ENCODE assay signal across 7 cellular contexts in genomic region chr5:73796164-73797141, GRCh38.
A peak's percentile ranks its signal among the peaks of the same experiment; 100 is the strongest.
DNase-seq lines count a peak whose midpoint lies in the region; ATAC-seq, FAIRE-seq and TF ChIP-seq lines count a peak whose summit lies in the region.

No MANE protein-coding gene starts in this region.

- H3K27me3 ChIP-seq in GM06990 (replicated peaks; ENCODE audit: control insufficient read depth, insufficient read depth, low read length) (no peaks in the 10 kb centered on the region), Panc1 (ENCODE audit: control insufficient read depth, insufficient read depth, low read length) (no peaks in the 10 kb centered on the region)

- in situ Hi-C loops in Panc1 (cut with HindIII; ENCODE audit: low pct_unique_long_range_greater_than_20kb, low sequenced_read_pairs): no loop called here

- intact Hi-C loops in Panc1 (cut with micrococcal nuclease; ENCODE audit: unreplicated experiment): no loop called here

- DNase-seq in GM06990 (ENCODE audit: extremely low read depth, insufficient read length): peak; percentile 22
- peak; percentile 33 for DNase-seq in H54 (ENCODE audit: insufficient read length, low spot score)
- DNase-seq in Panc1 (ENCODE audit: low read depth, low spot score): peak; percentile 82
- peak; percentile 54 for DNase-seq in foreskin melanocyte
- DNase-seq in HuH-7.5 (ENCODE audit: low spot score): no peak

- CTCF ChIA-PET in Panc1 (lab: Charles Lee): interaction anchor here (0.5 kb wide), 1 partner anchor 163 kb away, joined by 6 read pairs; no protein-coding TSS in a partner anchor

- ATAC-seq in Panc1 (peak; percentile 55; the same call in 1 of the 2 replicates), HG03520 (IDR thresholded peaks at IDR 0.05; ENCODE audit: unreplicated experiment) (no peak)
- ATAC-seq in stimulated activated memory B cell treated with anti-CD40 and anti-IgM and Interleukin-4, amounts not matched to agents 10 μg/mL and 1 μg/mL and 100 μg/mL, for 72 hours: peak; percentile 47

- no peak overlapping the region for H3K27ac Mint-ChIP-seq in stimulated activated memory B cell treated with anti-CD40 and anti-IgM and Interleukin-4, amounts not matched to agents 10 μg/mL and 1 μg/mL and 100 μg/mL, for 72 hours

- H3K36me3 ChIP-seq in GM06990 (ENCODE audit: control insufficient read depth, insufficient read depth, low read length) (no peaks in the 10 kb centered on the region), Panc1 (ENCODE audit: control insufficient read depth, insufficient read depth, low read length) (no peaks in the 10 kb centered on the region)

- H3K4me3 Mint-ChIP-seq in stimulated activated memory B cell treated with anti-CD40 and anti-IgM and Interleukin-4, amounts not matched to agents 10 μg/mL and 1 μg/mL and 100 μg/mL, for 72 hours: no peak overlapping the region

- no peaks in the 10 kb centered on the region for H3K9me3 Mint-ChIP-seq in stimulated activated memory B cell treated with anti-CD40 and anti-IgM and Interleukin-4, amounts not matched to agents 10 μg/mL and 1 μg/mL and 100 μg/mL, for 72 hours

- no peaks in the 10 kb centered on the region for H3K4me1 Mint-ChIP-seq in stimulated activated memory B cell treated with anti-CD40 and anti-IgM and Interleukin-4, amounts not matched to agents 10 μg/mL and 1 μg/mL and 100 μg/mL, for 72 hours

- FAIRE-seq in H54 (lab: Jason Lieb, UNC): peak; percentile 81

- no peaks in the 10 kb centered on the region for H3K36me3 Mint-ChIP-seq in stimulated activated memory B cell treated with anti-CD40 and anti-IgM and Interleukin-4, amounts not matched to agents 10 μg/mL and 1 μg/mL and 100 μg/mL, for 72 hours

- no peak for TF ChIP-seq POLR2A in H54 (IDR thresholded peaks at IDR 0.05; ENCODE audit: low read depth, low read length)

- TF ChIP-seq CTCF in GM06990 (IDR thresholded peaks at IDR 0.05; ENCODE audit: insufficient read depth, low read length, poor library complexity, severe bottlenecking) (no peak), Panc1 (IDR thresholded peaks at IDR 0.05) (no peak)

- H3K27me3 Mint-ChIP-seq in stimulated activated memory B cell treated with anti-CD40 and anti-IgM and Interleukin-4, amounts not matched to agents 10 μg/mL and 1 μg/mL and 100 μg/mL, for 72 hours: peaks cover 60% of the 10 kb centered on the region

- no peaks in the 10 kb centered on the region for H3K9me3 ChIP-seq in Panc1 (ENCODE audit: control insufficient read depth, insufficient read depth, low read depth, low read length)

- POLR2A ChIA-PET in Panc1 (lab: Charles Lee): no interaction called here

- H3K27ac ChIP-seq in Panc1 (ENCODE audit: low read length): no peak overlapping the region; the same call in 1 of the 2 replicates

- no peak overlapping the region for H3K4me3 ChIP-seq in GM06990 (replicated peaks; ENCODE audit: low read depth, low read length)
- H3K4me3 ChIP-seq in Panc1 (ENCODE audit: low read depth in 2 of 2, low read length in 2 of 2): no peak overlapping the region

- no peaks in the 10 kb centered on the region for H3K4me1 ChIP-seq in Panc1 (ENCODE audit: control insufficient read depth, insufficient read depth, low read length)

- BruUV-seq in Panc1 (replicated peaks; lab: Mats Ljungman, UMichigan): no TSS peak
